Comparison of ENCODE assay signal across 21 cellular contexts in the genomic region with DNA sequence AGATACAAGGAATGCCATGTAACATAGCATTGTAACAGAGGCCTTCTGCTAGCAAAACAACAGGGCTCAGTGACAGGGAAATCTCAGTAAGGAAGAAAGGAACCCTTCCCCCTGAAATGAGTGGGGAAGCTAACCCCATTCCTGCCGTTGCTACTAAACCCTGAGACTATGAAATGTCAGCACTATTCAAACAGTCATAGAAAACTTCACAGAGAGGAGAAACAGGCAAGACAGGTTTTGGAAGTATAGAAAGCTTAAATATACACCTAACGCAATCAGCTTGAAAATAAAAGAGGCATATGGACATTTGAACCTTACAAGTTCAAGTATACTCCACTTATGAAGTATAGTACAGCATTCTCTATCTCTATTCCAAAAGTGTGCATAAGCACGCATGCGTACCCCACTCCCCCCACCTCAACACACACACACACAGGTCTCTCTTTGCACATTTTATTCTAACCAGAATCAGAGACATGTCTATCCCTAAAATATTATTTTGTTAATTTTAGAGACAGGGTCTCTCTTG. TPM values are rescaled to one million over a fixed set of nuclear protein-coding genes. Genes with fewer than 3 reads are reported as not detected.
A peak's percentile ranks its signal among the peaks of the same experiment; 100 is the strongest.
DNase-seq lines count a peak whose midpoint lies in the region; ATAC-seq and TF ChIP-seq lines count a peak whose summit lies in the region.
"Had no signal": no experiment of that assay in that cellular context is flagged by ENCODE, and none has a peak within 500 bp of the region (broad histone marks: within the 10 kb centered on the region; RNA-seq: fewer than 3 reads in every experiment).

No MANE protein-coding gene starts in this region.

- intact Hi-C loops in prostate gland (cut with DNase I), result no loop called here

- TF ChIP-seq CTCF in VCaP (conservative IDR thresholded peaks at IDR 0.05), result no peak
- no peak for TF ChIP-seq CTCF in prostate gland (IDR thresholded peaks at IDR 0.05)

- H3K4me1 ChIP-seq in prostate gland (replicated peaks) (no peaks in the 10 kb centered on the region), SJCRH30 (no peaks in the 10 kb centered on the region)

- DNase-seq in HT-29 (ENCODE audit: low spot score) (peak; percentile 8), left kidney (ENCODE audit: low read depth, low spot score) (peak; percentile 43), prostate gland (ENCODE audit: low spot score) (peak; percentile 22), occipital lobe (lab: John Stamatoyannopoulos, UW) (no peak), SJCRH30 (no peak)
- DNase-seq in stimulated activated effector memory CD8-positive, alpha-beta T cell treated with anti-CD3 and anti-CD28 coated beads, Interleukin-12 subunit alpha, Interleukin-12 subunit beta, amount 100 ng/mL, for 72 hours (ENCODE audit: low spot score in 2 of 2), result no peak
- DNase-seq: C1 segment of cervical spinal cord, GDM1, HFFc6, IMR-90, Karpas-422, MM.1S, NCI-H1105, NCI-H1694, NCI-H2171, NCI-H446, NCI-H748 treated with DMSO at 0.1 percent for 48 hours, SK-N-SH had no signal

- no peaks in the 10 kb centered on the region for H3K9me3 ChIP-seq in prostate gland
- no peaks in the 10 kb centered on the region for H3K9me3 ChIP-seq in SJCRH30 (replicated peaks)
- H3K9me3 ChIP-seq: SK-N-SH had no signal

- TF ChIP-seq POLR2A in prostate gland (IDR thresholded peaks at IDR 0.05), result no peak

- H3K27me3 ChIP-seq in prostate gland (replicated peaks; ENCODE audit: insufficient read depth) (no peaks in the 10 kb centered on the region), SJCRH30 (no peaks in the 10 kb centered on the region)

- H3K27ac ChIP-seq in VCaP (peak overlapping the region; percentile 61), prostate gland (peak overlapping the region; percentile 41 to 44), SJCRH30 (no peak overlapping the region)

- H3K9me3 Mint-ChIP-seq in stimulated activated effector memory CD8-positive, alpha-beta T cell treated with anti-CD3 and anti-CD28 coated beads, Interleukin-12 subunit alpha, Interleukin-12 subunit beta, amount 100 ng/mL, for 72 hours, result no peaks in the 10 kb centered on the region

- no peaks in the 10 kb centered on the region for H3K4me1 Mint-ChIP-seq in stimulated activated effector memory CD8-positive, alpha-beta T cell treated with anti-CD3 and anti-CD28 coated beads, Interleukin-12 subunit alpha, Interleukin-12 subunit beta, amount 100 ng/mL, for 72 hours

- H3K4me3 ChIP-seq in prostate gland, result no peak overlapping the region
- no peak overlapping the region for H3K4me3 ChIP-seq in SJCRH30
- H3K4me3 ChIP-seq: GM12878 had no signal

- no peaks in the 10 kb centered on the region for H3K36me3 Mint-ChIP-seq in stimulated activated effector memory CD8-positive, alpha-beta T cell treated with anti-CD3 and anti-CD28 coated beads, Interleukin-12 subunit alpha, Interleukin-12 subunit beta, amount 100 ng/mL, for 72 hours

- H3K36me3 ChIP-seq in prostate gland (no peaks in the 10 kb centered on the region), SJCRH30 (no peaks in the 10 kb centered on the region)

- no peak overlapping the region for H3K27ac Mint-ChIP-seq in stimulated activated effector memory CD8-positive, alpha-beta T cell treated with anti-CD3 and anti-CD28 coated beads, Interleukin-12 subunit alpha, Interleukin-12 subunit beta, amount 100 ng/mL, for 72 hours
- H3K27ac Mint-ChIP-seq: HFFc6 had no signal

- no peak overlapping the region for H3K4me3 Mint-ChIP-seq in stimulated activated effector memory CD8-positive, alpha-beta T cell treated with anti-CD3 and anti-CD28 coated beads, Interleukin-12 subunit alpha, Interleukin-12 subunit beta, amount 100 ng/mL, for 72 hours
- H3K4me3 Mint-ChIP-seq: HFFc6 had no signal

- no peak for ATAC-seq in GM19452 (IDR thresholded peaks at IDR 0.05; ENCODE audit: unreplicated experiment)
- ATAC-seq in stimulated activated effector memory CD8-positive, alpha-beta T cell treated with anti-CD3 and anti-CD28 coated beads, Interleukin-12 subunit alpha, Interleukin-12 subunit beta, amount 100 ng/mL, for 72 hours, result no peak
- ATAC-seq: GM12878 had no signal

- WGBS in prostate gland, result 46% methylated on average over 4 of the region's 4 CpGs

RNA-seq across cellular contexts. Expression of a gene that starts 17.6 kb away (rescaled TPM):
- total RNA-seq in HT-29 (2014; rRNA removed; shearing (Covaris generic)), result 19.6 and 21.2 TPM in 2 replicates
- total RNA-seq in prostate gland (10 to 100 TPM; 31.0 to 41.4 TPM), occipital lobe (54.6 TPM)
- total RNA-seq in SJCRH30 (2014; rRNA removed; shearing (Covaris generic)), result 3.8 and 4.4 TPM in 2 replicates

Comparison
In these comparisons a context has a peak if more than half of its experiments do, and no peak if none do; other contexts are left out.
1. DNase-seq: peak in HT-29 (single experiment), left kidney (single experiment) and prostate gland (single experiment); none in occipital lobe (single experiment), SJCRH30 (0 of 2) and stimulated activated effector memory CD8-positive, alpha-beta T cell treated with anti-CD3 and anti-CD28 coated beads, Interleukin-12 subunit alpha, Interleukin-12 subunit beta, amount 100 ng/mL, for 72 hours (0 of 2).